Comparison of ENCODE assay signal across 1 cellular context in genomic region chr7:32072397-32072796, GRCh38.
TF ChIP-seq lines count a peak whose summit lies in the region.

No MANE protein-coding gene starts in this region.

TF ChIP-seq in HCT116, 20 proteins besides CTCF, POLR2A, EP300 and RAD21 (continued from another document):
- TF ChIP-seq EGR1 (IDR thresholded peaks at IDR 0.05; ENCODE audit: low read depth), result no peak
- TF ChIP-seq TCF7L2 (IDR thresholded peaks at IDR 0.05; ENCODE audit: borderline replicate concordance, extremely low read depth, insufficient read depth, insufficient read length), result no peak
- no peak for TF ChIP-seq SIN3A (IDR thresholded peaks at IDR 0.05; ENCODE audit: low read depth)
- TF ChIP-seq EZH2phosphoT487 (IDR thresholded peaks at IDR 0.05; ENCODE audit: borderline replicate concordance), result no peak
- TF ChIP-seq POLR2AphosphoS5 (IDR thresholded peaks at IDR 0.05; ENCODE audit: low read depth, low read length), result no peak
